7 cellular contexts compared by ENCODE assay signal in the genomic region with DNA sequence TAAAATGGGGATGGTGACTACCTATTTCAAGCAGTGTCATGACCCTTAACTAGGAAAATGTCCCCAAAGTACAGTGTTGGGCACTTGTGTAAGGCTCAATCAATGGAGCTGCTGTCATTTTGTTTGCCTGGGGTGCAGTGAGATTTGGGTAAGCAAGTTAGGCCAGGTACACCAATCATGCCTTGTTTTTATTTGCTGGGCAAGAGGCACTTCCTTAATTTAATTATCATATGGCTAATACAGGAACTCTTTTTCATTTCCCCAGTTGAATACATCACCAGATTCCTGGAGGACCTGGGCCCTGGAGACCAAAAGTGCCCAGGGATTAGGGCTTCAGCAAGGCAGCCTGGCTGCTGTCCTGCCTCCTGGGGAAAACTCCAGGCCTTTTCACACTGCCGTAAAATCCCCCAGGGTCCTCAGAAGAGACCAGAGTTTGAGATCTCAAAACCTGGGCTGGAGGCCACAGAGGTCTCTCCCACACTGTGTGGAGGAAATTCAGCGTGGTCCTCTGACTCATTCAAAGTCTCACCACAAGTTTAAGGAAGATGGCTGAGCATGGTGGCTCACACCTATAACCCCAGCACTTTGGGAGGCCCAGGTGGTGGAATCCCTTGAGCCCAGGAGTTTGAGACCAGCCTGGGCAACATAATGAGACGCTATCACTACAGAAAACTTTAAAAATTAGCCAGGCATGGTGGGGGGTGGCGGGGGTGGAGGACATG. TPM values are rescaled to one million over a fixed set of nuclear protein-coding genes. Genes with fewer than 3 reads are reported as not detected.
DNase-seq lines count a peak whose midpoint lies in the region; ATAC-seq and TF ChIP-seq lines count a peak whose summit lies in the region.

No MANE protein-coding gene starts in this region.

- no peaks in the 10 kb centered on the region for H3K9me3 ChIP-seq in vagina

- H3K4me1 Mint-ChIP-seq in activated naive CD8-positive, alpha-beta T cell treated with anti-CD3 and anti-CD28 coated beads, Interleukin-2, amount 50 U/mL, for 24 hours: peaks cover 73% of the 10 kb centered on the region

- peak overlapping the region; percentile 34 for H3K4me3 Mint-ChIP-seq in activated naive CD8-positive, alpha-beta T cell treated with anti-CD3 and anti-CD28 coated beads, Interleukin-2, amount 50 U/mL, for 24 hours

- DNase-seq in NCI-H226: peak; percentile 13
- DNase-seq in activated naive CD8-positive, alpha-beta T cell treated with anti-CD3 and anti-CD28 coated beads, Interleukin-2, amount 50 U/mL, for 24 hours: peak; percentile 53
- DNase-seq in stimulated activated CD8-positive, alpha-beta memory T cell treated with anti-CD3 and anti-CD28 coated beads, Interleukin-7, amount 100 ng/mL, for 4 hours (ENCODE audit: low read depth in 2 of 2): peak; percentile 36 to 41
- no peak for DNase-seq in vagina (ENCODE audit: extremely low spot score in 2 of 2)
- no peak for DNase-seq in hepatic stellate cell (ENCODE audit: low spot score)

- no peaks in the 10 kb centered on the region for H3K27me3 Mint-ChIP-seq in activated naive CD8-positive, alpha-beta T cell treated with anti-CD3 and anti-CD28 coated beads, Interleukin-2, amount 50 U/mL, for 24 hours

- peak; percentile 52 for ATAC-seq in GM21619 (IDR thresholded peaks at IDR 0.05; ENCODE audit: unreplicated experiment)
- ATAC-seq in activated naive CD8-positive, alpha-beta T cell treated with anti-CD3 and anti-CD28 coated beads, Interleukin-2, amount 50 U/mL, for 24 hours: peak; percentile 96
- no peak for ATAC-seq in HG03280 (IDR thresholded peaks at IDR 0.05; ENCODE audit: unreplicated experiment)

- H3K4me1 ChIP-seq in vagina: peaks cover 16% of the 10 kb centered on the region

- H3K27ac Mint-ChIP-seq in activated naive CD8-positive, alpha-beta T cell treated with anti-CD3 and anti-CD28 coated beads, Interleukin-2, amount 50 U/mL, for 24 hours: peak overlapping the region; percentile 92

- no peak for TF ChIP-seq POLR2A in vagina (IDR thresholded peaks at IDR 0.05)

- peaks cover 18% of the 10 kb centered on the region for H3K36me3 Mint-ChIP-seq in activated naive CD8-positive, alpha-beta T cell treated with anti-CD3 and anti-CD28 coated beads, Interleukin-2, amount 50 U/mL, for 24 hours (ENCODE audit: low read depth)

- no peak for TF ChIP-seq CTCF in vagina (IDR thresholded peaks at IDR 0.05)

- H3K27me3 ChIP-seq in vagina: no peaks in the 10 kb centered on the region

- H3K36me3 ChIP-seq in vagina: no peaks in the 10 kb centered on the region

- intact Hi-C loops in vagina (cut with DNase I): no loop called here

- no peaks in the 10 kb centered on the region for H3K9me3 Mint-ChIP-seq in activated naive CD8-positive, alpha-beta T cell treated with anti-CD3 and anti-CD28 coated beads, Interleukin-2, amount 50 U/mL, for 24 hours

- no peak overlapping the region for H3K4me3 ChIP-seq in vagina

- no peak overlapping the region for H3K27ac ChIP-seq in vagina

RNA-seq across cellular contexts. Expression of gene FOXN3, which starts 28.4 kb away (rescaled TPM):
- total RNA-seq in vagina: 111 TPM

Comparison
In these comparisons a context has a peak if more than half of its experiments do, and no peak if none do; other contexts are left out.
1. DNase-seq: peak in NCI-H226 (single experiment), activated naive CD8-positive, alpha-beta T cell treated with anti-CD3 and anti-CD28 coated beads, Interleukin-2, amount 50 U/mL, for 24 hours (single experiment) and stimulated activated CD8-positive, alpha-beta memory T cell treated with anti-CD3 and anti-CD28 coated beads, Interleukin-7, amount 100 ng/mL, for 4 hours (2 of 2); none in vagina (0 of 2) and hepatic stellate cell (single experiment).